15 cellular contexts compared by ENCODE assay signal in genomic region chr15:75195766-75196241, GRCh38. TPM values are rescaled to one million over a fixed set of nuclear protein-coding genes. Genes with fewer than 3 reads are reported as not detected.
DNase-seq lines count a peak whose midpoint lies in the region; ATAC-seq and TF ChIP-seq lines count a peak whose summit lies in the region.
"Had no signal": no experiment of that assay in that cellular context is flagged by ENCODE, and none has a peak within 500 bp of the region (broad histone marks: within the 10 kb centered on the region; RNA-seq: fewer than 3 reads in every experiment).

No MANE protein-coding gene starts in this region.

- H3K4me1 Mint-ChIP-seq in Calu3 (ENCODE audit: low read depth, unreplicated experiment) = peaks cover 29% of the 10 kb centered on the region

- no peak overlapping the region for H3K4me3 ChIP-seq in right atrium auricular region
- no peak overlapping the region for H3K4me3 ChIP-seq in hepatocyte

- H3K27ac ChIP-seq in right atrium auricular region = no peak overlapping the region
- no peak overlapping the region for H3K27ac ChIP-seq in hepatocyte

- no peaks in the 10 kb centered on the region for H3K9me2 ChIP-seq in hepatocyte (replicated peaks; ENCODE audit: insufficient read depth)

- H3K36me3 Mint-ChIP-seq in Calu3 (ENCODE audit: insufficient read depth, unreplicated experiment) = peaks cover 8% of the 10 kb centered on the region
- H3K36me3 Mint-ChIP-seq in activated naive CD4-positive, alpha-beta T cell treated with anti-CD3 and anti-CD28 coated beads, Interleukin-2, amount 50 U/mL, for 72 hours = no peaks in the 10 kb centered on the region
- H3K36me3 Mint-ChIP-seq: brain, immature natural killer cell had no signal

- H3K79me2 ChIP-seq in hepatocyte = no peaks in the 10 kb centered on the region

- H3K4me3 Mint-ChIP-seq in Calu3 (ENCODE audit: low read depth, unreplicated experiment) = no peak overlapping the region
- H3K4me3 Mint-ChIP-seq: immature natural killer cell had no signal

- H3K9me3 ChIP-seq in right atrium auricular region = no peaks in the 10 kb centered on the region
- H3K9me3 ChIP-seq in hepatocyte (ENCODE audit: low read depth) = no peaks in the 10 kb centered on the region

- no peak overlapping the region for H3K27ac Mint-ChIP-seq in Calu3 (ENCODE audit: unreplicated experiment)
- H3K27ac Mint-ChIP-seq in activated naive CD4-positive, alpha-beta T cell treated with anti-CD3 and anti-CD28 coated beads, Interleukin-2, amount 50 U/mL, for 72 hours = no peak overlapping the region
- H3K27ac Mint-ChIP-seq: immature natural killer cell had no signal

- ATAC-seq in left ventricle myocardium superior (no peak), HG03457 (IDR thresholded peaks at IDR 0.05; ENCODE audit: unreplicated experiment) (no peak)
- ATAC-seq in activated naive CD4-positive, alpha-beta T cell treated with anti-CD3 and anti-CD28 coated beads, Interleukin-2, amount 50 U/mL, for 72 hours = no peak

- BruUV-seq in Calu3 (replicated peaks; lab: Mats Ljungman, UMichigan) = no TSS peak

- DNase-seq in left ventricle myocardium superior (peak; percentile 42), right atrium auricular region (ENCODE audit: low spot score) (no peak), NCI-H2196 treated with DMSO at 0.1 percent for 48 hours (lab: John Stamatoyannopoulos, UW; ENCODE audit: unreplicated experiment) (peak; percentile 64), hepatocyte (ENCODE audit: low spot score) (peak; percentile 50), activated gamma-delta T cell treated with Interleukin-2 at 50 U/mL for 16 hours (no peak), Calu3 (no peak)
- no peak for DNase-seq in activated naive CD4-positive, alpha-beta T cell treated with anti-CD3 and anti-CD28 coated beads, Interleukin-2, amount 50 U/mL, for 72 hours (ENCODE audit: low spot score in 2 of 2)
- DNase-seq: activated CD4-positive, alpha-beta T cell treated with anti-CD3 and anti-CD28 coated beads, Interleukin-2, amount 50 U/mL, for 4 hours; activated effector memory CD4-positive, alpha-beta T cell treated with Interleukin-2 at 50 U/mL for 16 hours; immature natural killer cell; NCI-H1694; T1000; trophoblast cell had no signal

- H3K36me3 ChIP-seq in right atrium auricular region (no peaks in the 10 kb centered on the region), hepatocyte (replicated peaks; ENCODE audit: insufficient read depth, low read depth) (no peaks in the 10 kb centered on the region)

- H3K27me3 ChIP-seq in right atrium auricular region (no peaks in the 10 kb centered on the region), hepatocyte (no peaks in the 10 kb centered on the region)

- WGBS in hepatocyte (ENCODE audit: low lambda C conversion rate, missing lambda C conversion rate) = 52% methylated on average over 7 of the region's 14 CpGs

- H3K4me1 ChIP-seq in right atrium auricular region = peaks cover 0 to 35% of the 10 kb centered on the region in 2 donors
- peaks cover 24% of the 10 kb centered on the region for H3K4me1 ChIP-seq in hepatocyte (ENCODE audit: insufficient read depth)

- no peaks in the 10 kb centered on the region for H4K20me1 ChIP-seq in hepatocyte (ENCODE audit: insufficient read depth, poor library complexity, severe bottlenecking)

- no peaks in the 10 kb centered on the region for H3K27me3 Mint-ChIP-seq in Calu3 (ENCODE audit: unreplicated experiment)

- no peak overlapping the region for H2AFZ ChIP-seq in hepatocyte

- peak overlapping the region; percentile 54 for H3K4me2 ChIP-seq in hepatocyte

- intact Hi-C loops in left ventricle myocardium superior (cut with micrococcal nuclease) (no loop called here), Calu3 (cut with micrococcal nuclease; ENCODE audit: unreplicated experiment) (no loop called here)

- H3K9me3 Mint-ChIP-seq in Calu3 (ENCODE audit: low read depth, unreplicated experiment) = peaks cover under 1% of the 10 kb centered on the region
- H3K9me3 Mint-ChIP-seq in activated naive CD4-positive, alpha-beta T cell treated with anti-CD3 and anti-CD28 coated beads, Interleukin-2, amount 50 U/mL, for 72 hours = no peaks in the 10 kb centered on the region
- H3K9me3 Mint-ChIP-seq: immature natural killer cell had no signal

- no peak for TF ChIP-seq CTCF in right atrium auricular region (IDR thresholded peaks at IDR 0.05)
- no peak for TF ChIP-seq CTCF in hepatocyte (IDR thresholded peaks at IDR 0.05; ENCODE audit: poor library complexity)
- TF ChIP-seq CTCF in Calu3 (IDR thresholded peaks at IDR 0.05; ENCODE audit: unreplicated experiment) = no peak

- CTCF ChIA-PET in Calu3 (lab: Charles Lee) = interaction anchor here (1.1 to 1.5 kb wide), 3 partner anchors 20 to 39 kb away, joined by 3 to 5 read pairs (median 3); no protein-coding TSS in a partner anchor

RNA-seq across cellular contexts. Expression of gene C15orf39, which starts 5.9 kb away (rescaled TPM):
- total RNA-seq in left ventricle myocardium superior (14.8 TPM), right atrium auricular region (10 to 100 TPM in 1 of 2 donors, 1 to 10 TPM in 1; 5.9 to 16.4 TPM), hepatocyte (11.4 and 18.3 TPM in 2 replicates), Calu3 (2022) (77.2 and 86.5 TPM in 2 replicates)
- 15.3 and 16.4 TPM in 2 replicates for polyA plus RNA-seq in hepatocyte
- total RNA-seq in activated naive CD4-positive, alpha-beta T cell treated with anti-CD3 and anti-CD28 coated beads, Interleukin-2, amount 50 U/mL, for 72 hours = 10 to 100 TPM; 17.5 to 22.8 TPM

Comparison
In these comparisons a context has a peak if more than half of its experiments do, and no peak if none do; other contexts are left out.
1. DNase-seq: peak in left ventricle myocardium superior (single experiment), NCI-H2196 treated with DMSO at 0.1 percent for 48 hours (single experiment) and hepatocyte (single experiment); none in right atrium auricular region (single experiment), activated gamma-delta T cell treated with Interleukin-2 at 50 U/mL for 16 hours (single experiment), Calu3 (single experiment) and activated naive CD4-positive, alpha-beta T cell treated with anti-CD3 and anti-CD28 coated beads, Interleukin-2, amount 50 U/mL, for 72 hours (0 of 2).